21 cellular contexts compared by ENCODE assay signal in genomic region chr5:169002941-169003555, GRCh38.
DNase-seq lines count a peak whose midpoint lies in the region; ATAC-seq and TF ChIP-seq lines count a peak whose summit lies in the region.
"Had no signal": no experiment of that assay in that cellular context is flagged by ENCODE, and none has a peak within 500 bp of the region (broad histone marks: within the 10 kb centered on the region; RNA-seq: fewer than 3 reads in every experiment).

No MANE protein-coding gene starts in this region.

- H3K36me3 Mint-ChIP-seq in GM23338 (ENCODE audit: low read depth) (no peaks in the 10 kb centered on the region), WTC11 (no peaks in the 10 kb centered on the region)
- no peaks in the 10 kb centered on the region for H3K36me3 Mint-ChIP-seq in activated naive CD4-positive, alpha-beta T cell treated with anti-CD3 and anti-CD28 coated beads for 36 hours (ENCODE audit: low read depth)
- H3K36me3 Mint-ChIP-seq: CD8-positive, alpha-beta memory T cell had no signal

- H3K79me2 ChIP-seq in GM23338 (replicated peaks; ENCODE audit: insufficient read depth): no peaks in the 10 kb centered on the region

- H3K4me1 ChIP-seq in GM23338 (ENCODE audit: insufficient read depth) (peaks cover 19% of the 10 kb centered on the region), iPS-20b (ENCODE audit: insufficient read depth, low read length) (peaks cover 20% of the 10 kb centered on the region), thyroid gland (peaks cover 6 to 24% of the 10 kb centered on the region in 2 donors)

- 84 to 86% methylated on average over 5 to 6 of the region's 6 CpGs for WGBS in thyroid gland, 2 donors

- peak overlapping the region; percentile 38 for H3K4me2 ChIP-seq in GM23338

- intact Hi-C loops in thyroid gland (cut with DNase I): no loop called here
- intact Hi-C loops in activated naive CD4-positive, alpha-beta T cell treated with anti-CD3 and anti-CD28 coated beads for 36 hours (cut with micrococcal nuclease): no loop called here

- peak; percentile 60 for ATAC-seq in GM23338
- peak; percentile 61 for ATAC-seq in WTC11
- ATAC-seq: HepG2, K562 had no signal

- no peaks in the 10 kb centered on the region for H3F3A ChIP-seq in GM23338 (replicated peaks; ENCODE audit: low read depth)

- H3K27me3 Mint-ChIP-seq in GM23338 (ENCODE audit: insufficient read depth, low read depth, poor library complexity) (peaks cover 6% of the 10 kb centered on the region), WTC11 (ENCODE audit: low read depth) (peaks cover 9% of the 10 kb centered on the region)
- peaks cover 3% of the 10 kb centered on the region for H3K27me3 Mint-ChIP-seq in activated naive CD4-positive, alpha-beta T cell treated with anti-CD3 and anti-CD28 coated beads for 36 hours (ENCODE audit: low read depth)

- H3K9me3 Mint-ChIP-seq in GM23338 (no peaks in the 10 kb centered on the region), WTC11 (no peaks in the 10 kb centered on the region)
- no peaks in the 10 kb centered on the region for H3K9me3 Mint-ChIP-seq in activated naive CD4-positive, alpha-beta T cell treated with anti-CD3 and anti-CD28 coated beads for 36 hours
- H3K9me3 Mint-ChIP-seq: CD8-positive, alpha-beta memory T cell had no signal

- H3K27ac Mint-ChIP-seq in GM23338 (no peak overlapping the region), WTC11 (no peak overlapping the region)
- H3K27ac Mint-ChIP-seq in activated naive CD4-positive, alpha-beta T cell treated with anti-CD3 and anti-CD28 coated beads for 36 hours: no peak overlapping the region

- no peak overlapping the region for H3K9ac ChIP-seq in iPS-20b (ENCODE audit: low read depth, low read length)
- H3K9ac ChIP-seq: GM23248 had no signal

- H3K36me3 ChIP-seq in GM23338 (ENCODE audit: insufficient read depth) (no peaks in the 10 kb centered on the region), iPS-20b (ENCODE audit: insufficient read depth, low read depth, low read length) (no peaks in the 10 kb centered on the region), thyroid gland (no peaks in the 10 kb centered on the region)
- H3K36me3 ChIP-seq: MG63, SJSA1 had no signal

- TF ChIP-seq CTCF in GM23338 (conservative IDR thresholded peaks at IDR 0.05; ENCODE audit: low read depth in 2 of 2) (no peak), WTC11 (IDR thresholded peaks at IDR 0.05) (no peak), thyroid gland (IDR thresholded peaks at IDR 0.05) (no peak)

- H3K4me3 Mint-ChIP-seq in GM23338: no peak overlapping the region
- no peak overlapping the region; the same call in 1 of the 2 replicates for H3K4me3 Mint-ChIP-seq in WTC11
- H3K4me3 Mint-ChIP-seq in activated naive CD4-positive, alpha-beta T cell treated with anti-CD3 and anti-CD28 coated beads for 36 hours: no peak overlapping the region
- H3K4me3 Mint-ChIP-seq: CD8-positive, alpha-beta memory T cell had no signal

- H3K4me1 Mint-ChIP-seq in GM23338 (peaks cover 32% of the 10 kb centered on the region), WTC11 (peaks cover 36% of the 10 kb centered on the region)
- H3K4me1 Mint-ChIP-seq in activated naive CD4-positive, alpha-beta T cell treated with anti-CD3 and anti-CD28 coated beads for 36 hours (ENCODE audit: low read depth): no peaks in the 10 kb centered on the region
- H3K4me1 Mint-ChIP-seq: CD8-positive, alpha-beta memory T cell had no signal

- no peaks in the 10 kb centered on the region for H3K9me2 ChIP-seq in GM23338 (ENCODE audit: insufficient read depth)

- POLR2A ChIA-PET in WTC11 (lab: Charles Lee): no interaction called here

- no peaks in the 10 kb centered on the region for H3K9me3 ChIP-seq in iPS-20b (ENCODE audit: insufficient read depth, low read depth, low read length)
- no peaks in the 10 kb centered on the region for H3K9me3 ChIP-seq in thyroid gland
- H3K9me3 ChIP-seq: MG63, SJSA1 had no signal

- H3K4me3 ChIP-seq in GM23338 (0 out of 2 replicates have a peak overlapping the region, but pooled peaks have one; percentile 1), iPS-20b (ENCODE audit: low read length) (peak overlapping the region; percentile 33), thyroid gland (replicated peaks in 1 of 3) (no peak overlapping the region)
- H3K4me3 ChIP-seq: GM23248, K562, MG63, SJSA1 had no signal

- no peak for TF ChIP-seq POLR2A in thyroid gland (IDR thresholded peaks at IDR 0.05)

- CTCF ChIA-PET in WTC11 (lab: Charles Lee): interaction anchor here (0.9 to 2.4 kb wide), 4 partner anchors 7 to 86 kb away, joined by 4 to 9 read pairs (median 6); no protein-coding TSS in a partner anchor
- CTCF ChIA-PET in activated naive CD4-positive, alpha-beta T cell treated with anti-CD3 and anti-CD28 coated beads for 36 hours (lab: Charles Lee): interaction anchor here (1.5 kb wide), 1 partner anchor 16 kb away, joined by 5 read pairs; no protein-coding TSS in a partner anchor

- H4K20me1 ChIP-seq in GM23338 (replicated peaks; ENCODE audit: insufficient read depth): no peaks in the 10 kb centered on the region

- no peak overlapping the region for H2AFZ ChIP-seq in GM23338
- H2AFZ ChIP-seq: GM23248 had no signal

- H3K27ac ChIP-seq in GM23338 (ENCODE audit: low read depth) (no peak overlapping the region), iPS-20b (ENCODE audit: low read length) (no peak overlapping the region), thyroid gland (peak overlapping the region in 2 of 3 donors; percentile 69 to 81)
- H3K27ac ChIP-seq: C4-2B, GM23248, SJSA1 had no signal

- no peaks in the 10 kb centered on the region for H3K27me3 ChIP-seq in GM23338 (ENCODE audit: insufficient read depth)
- no peaks in the 10 kb centered on the region for H3K27me3 ChIP-seq in iPS-20b (ENCODE audit: insufficient read depth, low read length)
- H3K27me3 ChIP-seq in thyroid gland: no peaks in the 10 kb centered on the region
- H3K27me3 ChIP-seq: MG63 had no signal

- DNase-seq in GM23338 (ENCODE audit: low spot score): no peak
- no peak for DNase-seq in WTC11 (ENCODE audit: low spot score)
- DNase-seq in thyroid gland: no peak
- no peak for DNase-seq in activated naive CD4-positive, alpha-beta T cell treated with anti-CD3 and anti-CD28 coated beads for 36 hours
- no peak for DNase-seq in stimulated activated naive CD4-positive, alpha-beta T cell (lab: John Stamatoyannopoulos, UW)
- no peak for DNase-seq in HK-2 (ENCODE audit: unreplicated experiment)
- DNase-seq: CD8-positive, alpha-beta memory T cell; GDM1; GM23248; MG63; NCI-H1092; NCI-H1436 treated with DMSO at 0.1 percent for 48 hours; NCI-H2029; NCI-H345; NCI-H524 treated with DMSO at 0.1 percent for 48 hours; OCI-M1 had no signal

TF ChIP-seq in GM23338, 12 proteins besides CTCF, POLR2A, EP300 and RAD21:
- TF ChIP-seq JUNB (IDR thresholded peaks at IDR 0.05; ENCODE audit: unreplicated experiment): no peak
- TF ChIP-seq ETS1 (IDR thresholded peaks at IDR 0.05): no peak
- no peak for TF ChIP-seq ZNF331 (CRISPR knock-in tag; IDR thresholded peaks at IDR 0.05; ENCODE audit: low read depth)
TF ChIP-seq in GM23338: peak in this region for 0.

TF ChIP-seq in WTC11, 78 proteins besides CTCF, POLR2A, EP300 and RAD21:
- TF ChIP-seq ZNF423 (CRISPR knock-in tag; IDR thresholded peaks at IDR 0.05) (peak; percentile 14; the same call in 1 of the 2 replicates), ELF4 (CRISPR knock-in tag; IDR thresholded peaks at IDR 0.05; ENCODE audit: low read depth) (no peak)

Comparison
In these comparisons a context has a peak if more than half of its experiments do, and no peak if none do; other contexts are left out.
1. H3K27ac ChIP-seq: peak in thyroid gland (2 of 3); none in GM23338 (single experiment) and iPS-20b (single experiment).
2. H3K4me3 ChIP-seq: peak in GM23338 (single experiment) and iPS-20b (single experiment); none in thyroid gland (0 of 3).